ENCODE assay signal across 1 cellular context in the genomic region with DNA sequence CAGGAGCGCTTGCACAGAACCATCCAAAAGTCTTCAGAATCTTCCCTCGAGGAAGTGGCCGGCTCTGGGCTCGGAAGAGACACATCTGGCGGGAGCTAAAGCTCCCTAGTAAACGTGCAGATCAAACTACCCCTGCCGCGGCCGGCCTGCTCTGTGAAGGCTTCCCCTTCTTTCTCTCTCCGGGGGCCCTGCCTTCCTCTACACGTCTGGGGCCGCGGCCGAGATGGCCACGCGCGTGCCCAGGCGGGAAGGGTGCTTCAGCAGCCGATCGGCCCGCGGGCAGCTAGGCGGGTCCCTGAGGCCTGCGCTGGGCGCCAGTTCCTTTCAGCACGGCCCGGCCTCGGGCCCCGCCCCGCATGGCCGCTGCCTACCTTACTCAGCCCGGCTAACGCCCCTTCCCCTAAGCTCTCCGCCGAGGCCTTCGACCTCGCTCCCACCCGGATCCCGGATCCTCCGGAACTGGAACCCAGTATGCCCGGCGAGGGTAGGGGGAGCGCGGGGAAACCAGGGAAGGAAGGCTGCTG.
TF ChIP-seq lines count a peak whose summit lies in the region.

No MANE protein-coding gene starts in this region.

TF ChIP-seq in HepG2, 621 proteins besides CTCF, POLR2A, EP300 and RAD21 (continued from another document and continues in another):
- TF ChIP-seq UBTF (CRISPR knock-in tag; IDR thresholded peaks at IDR 0.05) (peak; percentile 91; the same call in 1 of the 2 replicates), ZFYVE20 (CRISPR knock-in tag; IDR thresholded peaks at IDR 0.05; ENCODE audit: borderline replicate concordance, low read depth) (0 out of 2 replicates have a peak, but pooled peaks have one; percentile 33), NKX3-1 (CRISPR knock-in tag; IDR thresholded peaks at IDR 0.05) (no peak), ZBTB46 (CRISPR knock-in tag; IDR thresholded peaks at IDR 0.05; ENCODE audit: borderline replicate concordance) (no peak), KDM1A (CRISPR knock-in tag; IDR thresholded peaks at IDR 0.05) (no peak), ZNF775 (CRISPR knock-in tag; IDR thresholded peaks at IDR 0.05; ENCODE audit: borderline replicate concordance) (no peak), ATF7-NPFF (CRISPR knock-in tag; IDR thresholded peaks at IDR 0.05; ENCODE audit: low read depth) (no peak), NPAS2 (CRISPR knock-in tag; IDR thresholded peaks at IDR 0.05; ENCODE audit: borderline replicate concordance) (no peak), AHDC1 (CRISPR knock-in tag; IDR thresholded peaks at IDR 0.05; ENCODE audit: borderline replicate concordance) (no peak), ZSCAN9 (CRISPR knock-in tag; IDR thresholded peaks at IDR 0.05; ENCODE audit: borderline replicate concordance) (no peak), GMEB2 (CRISPR knock-in tag; IDR thresholded peaks at IDR 0.05; ENCODE audit: low read depth) (no peak), ZBTB20 (CRISPR knock-in tag; IDR thresholded peaks at IDR 0.05; ENCODE audit: borderline replicate concordance, low read depth) (0 out of 2 replicates have a peak, but pooled peaks have one; percentile 6), KDM6A (CRISPR knock-in tag; IDR thresholded peaks at IDR 0.05; ENCODE audit: low read depth) (no peak), ZNF430 (CRISPR knock-in tag; IDR thresholded peaks at IDR 0.05) (no peak), ZKSCAN5 (CRISPR knock-in tag; IDR thresholded peaks at IDR 0.05) (no peak), ATF1 (CRISPR knock-in tag; IDR thresholded peaks at IDR 0.05) (no peak), KLF6 (CRISPR knock-in tag; IDR thresholded peaks at IDR 0.05) (0 out of 2 replicates have a peak, but pooled peaks have one; percentile 41), REPIN1 (CRISPR knock-in tag; IDR thresholded peaks at IDR 0.05; ENCODE audit: borderline replicate concordance, low read depth) (no peak), TIGD3 (CRISPR knock-in tag; IDR thresholded peaks at IDR 0.05; ENCODE audit: borderline replicate concordance) (no peak), ZBTB26 (CRISPR knock-in tag; IDR thresholded peaks at IDR 0.05; ENCODE audit: borderline replicate concordance) (no peak), SP140L (CRISPR knock-in tag; IDR thresholded peaks at IDR 0.05; ENCODE audit: borderline replicate concordance) (no peak), ZNF446 (CRISPR knock-in tag; IDR thresholded peaks at IDR 0.05) (no peak), ZKSCAN8 (CRISPR knock-in tag; IDR thresholded peaks at IDR 0.05; ENCODE audit: borderline replicate concordance) (no peak), ZNF605 (CRISPR knock-in tag; IDR thresholded peaks at IDR 0.05) (no peak), ZNF432 (CRISPR knock-in tag; IDR thresholded peaks at IDR 0.05; ENCODE audit: borderline replicate concordance) (0 out of 2 replicates have a peak, but pooled peaks have one; percentile 67), NCOR1 (IDR thresholded peaks at IDR 0.05; ENCODE audit: borderline replicate concordance, low read length) (no peak), FUBP1 (CRISPR knock-in tag; IDR thresholded peaks at IDR 0.05; ENCODE audit: borderline replicate concordance) (no peak), ZNF44 (CRISPR knock-in tag; IDR thresholded peaks at IDR 0.05) (no peak), NR2F1 (CRISPR knock-in tag; IDR thresholded peaks at IDR 0.05) (no peak), ONECUT2 (CRISPR knock-in tag; IDR thresholded peaks at IDR 0.05) (no peak)
- TF ChIP-seq, protein P1, sequence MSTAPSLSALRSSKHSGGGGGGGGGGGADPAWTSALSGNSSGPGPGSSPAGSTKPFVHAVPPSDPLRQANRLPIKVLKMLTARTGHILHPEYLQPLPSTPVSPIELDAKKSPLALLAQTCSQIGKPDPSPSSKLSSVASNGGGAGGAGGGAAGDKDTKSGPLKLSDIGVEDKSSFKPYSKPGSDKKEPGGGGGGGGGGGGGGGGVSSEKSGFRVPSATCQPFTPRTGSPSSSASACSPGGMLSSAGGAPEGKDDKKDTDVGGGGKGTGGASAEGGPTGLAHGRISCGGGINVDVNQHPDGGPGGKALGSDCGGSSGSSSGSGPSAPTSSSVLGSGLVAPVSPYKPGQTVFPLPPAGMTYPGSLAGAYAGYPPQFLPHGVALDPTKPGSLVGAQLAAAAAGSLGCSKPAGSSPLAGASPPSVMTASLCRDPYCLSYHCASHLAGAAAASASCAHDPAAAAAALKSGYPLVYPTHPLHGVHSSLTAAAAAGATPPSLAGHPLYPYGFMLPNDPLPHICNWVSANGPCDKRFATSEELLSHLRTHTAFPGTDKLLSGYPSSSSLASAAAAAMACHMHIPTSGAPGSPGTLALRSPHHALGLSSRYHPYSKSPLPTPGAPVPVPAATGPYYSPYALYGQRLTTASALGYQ (CRISPR knock-in tag; IDR thresholded peaks at IDR 0.05) = no peak
- TF ChIP-seq, protein P2, sequence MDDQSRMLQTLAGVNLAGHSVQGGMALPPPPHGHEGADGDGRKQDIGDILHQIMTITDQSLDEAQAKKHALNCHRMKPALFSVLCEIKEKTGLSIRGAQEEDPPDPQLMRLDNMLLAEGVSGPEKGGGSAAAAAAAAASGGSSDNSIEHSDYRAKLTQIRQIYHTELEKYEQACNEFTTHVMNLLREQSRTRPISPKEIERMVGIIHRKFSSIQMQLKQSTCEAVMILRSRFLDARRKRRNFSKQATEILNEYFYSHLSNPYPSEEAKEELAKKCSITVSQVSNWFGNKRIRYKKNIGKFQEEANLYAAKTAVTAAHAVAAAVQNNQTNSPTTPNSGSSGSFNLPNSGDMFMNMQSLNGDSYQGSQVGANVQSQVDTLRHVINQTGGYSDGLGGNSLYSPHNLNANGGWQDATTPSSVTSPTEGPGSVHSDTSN (CRISPR knock-in tag; IDR thresholded peaks at IDR 0.05; ENCODE audit: borderline replicate concordance) = no peak
- TF ChIP-seq, protein P3, sequence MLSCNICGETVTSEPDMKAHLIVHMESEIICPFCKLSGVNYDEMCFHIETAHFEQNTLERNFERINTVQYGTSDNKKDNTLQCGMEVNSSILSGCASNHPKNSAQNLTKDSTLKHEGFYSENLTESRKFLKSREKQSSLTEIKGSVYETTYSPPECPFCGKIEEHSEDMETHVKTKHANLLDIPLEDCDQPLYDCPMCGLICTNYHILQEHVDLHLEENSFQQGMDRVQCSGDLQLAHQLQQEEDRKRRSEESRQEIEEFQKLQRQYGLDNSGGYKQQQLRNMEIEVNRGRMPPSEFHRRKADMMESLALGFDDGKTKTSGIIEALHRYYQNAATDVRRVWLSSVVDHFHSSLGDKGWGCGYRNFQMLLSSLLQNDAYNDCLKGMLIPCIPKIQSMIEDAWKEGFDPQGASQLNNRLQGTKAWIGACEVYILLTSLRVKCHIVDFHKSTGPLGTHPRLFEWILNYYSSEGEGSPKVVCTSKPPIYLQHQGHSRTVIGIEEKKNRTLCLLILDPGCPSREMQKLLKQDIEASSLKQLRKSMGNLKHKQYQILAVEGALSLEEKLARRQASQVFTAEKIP (CRISPR knock-in tag; IDR thresholded peaks at IDR 0.05; ENCODE audit: borderline replicate concordance) = no peak
